Comparison of ENCODE assay signal across 23 cellular contexts in genomic region chr14:31969371-31969770, GRCh38.
DNase-seq lines count a peak whose midpoint lies in the region; ATAC-seq and TF ChIP-seq lines count a peak whose summit lies in the region.
"Had no signal": no experiment of that assay in that cellular context is flagged by ENCODE, and none has a peak within 500 bp of the region (broad histone marks: within the 10 kb centered on the region; RNA-seq: fewer than 3 reads in every experiment).

No MANE protein-coding gene starts in this region.

- H3K4me3 Mint-ChIP-seq in neural crest cell: no peak overlapping the region
- H3K4me3 Mint-ChIP-seq in stimulated activated naive CD8-positive, alpha-beta T cell treated with anti-CD3 and anti-CD28 coated beads, Interleukin-15, amount 100 ng/mL, for 72 hours: no peak overlapping the region
- H3K4me3 Mint-ChIP-seq: activated CD4-positive, alpha-beta memory T cell treated with anti-CD3 and anti-CD28 coated beads, Interleukin-2, amount 10 ng/mL, durations not matched to agents 7 days and 5 days; activated naive CD8-positive, alpha-beta T cell treated with anti-CD3 and anti-CD28 coated beads, Interleukin-2, amount 50 U/mL, for 24 hours; CD14-positive monocyte; endodermal cell; naive thymus-derived CD4-positive, alpha-beta T cell; stimulated activated naive B cell treated with anti-CD40 and anti-IgM and Interleukin-4, amounts not matched to agents 10 μg/mL and 1 μg/mL and 100 μg/mL, for 72 hours had no signal

- no peaks in the 10 kb centered on the region for H3K27me3 ChIP-seq in breast epithelium
- H3K27me3 ChIP-seq: ovary had no signal

- peak overlapping the region; percentile 9 for H3K27ac Mint-ChIP-seq in neural crest cell (ENCODE audit: unreplicated experiment)
- no peak overlapping the region for H3K27ac Mint-ChIP-seq in stimulated activated naive CD8-positive, alpha-beta T cell treated with anti-CD3 and anti-CD28 coated beads, Interleukin-15, amount 100 ng/mL, for 72 hours
- H3K27ac Mint-ChIP-seq: activated CD4-positive, alpha-beta memory T cell treated with anti-CD3 and anti-CD28 coated beads, Interleukin-2, amount 10 ng/mL, durations not matched to agents 7 days and 5 days; activated naive CD8-positive, alpha-beta T cell treated with anti-CD3 and anti-CD28 coated beads, Interleukin-2, amount 50 U/mL, for 24 hours; endodermal cell; stimulated activated naive B cell treated with anti-CD40 and anti-IgM and Interleukin-4, amounts not matched to agents 10 μg/mL and 1 μg/mL and 100 μg/mL, for 72 hours had no signal

- H3K36me3 ChIP-seq in breast epithelium: no peaks in the 10 kb centered on the region
- H3K36me3 ChIP-seq: ovary, thoracic aorta had no signal

- H3K4me1 Mint-ChIP-seq in neural crest cell: peaks cover 22% of the 10 kb centered on the region
- no peaks in the 10 kb centered on the region for H3K4me1 Mint-ChIP-seq in stimulated activated naive CD8-positive, alpha-beta T cell treated with anti-CD3 and anti-CD28 coated beads, Interleukin-15, amount 100 ng/mL, for 72 hours
- H3K4me1 Mint-ChIP-seq: activated naive CD8-positive, alpha-beta T cell treated with anti-CD3 and anti-CD28 coated beads, Interleukin-2, amount 50 U/mL, for 24 hours; endodermal cell had no signal

- H3K9me3 ChIP-seq in breast epithelium: peaks cover 5 to 6% of the 10 kb centered on the region in 2 donors

- peaks cover 27 to 29% of the 10 kb centered on the region in 2 donors for H3K4me1 ChIP-seq in breast epithelium

- ATAC-seq in stimulated activated naive CD8-positive, alpha-beta T cell treated with anti-CD3 and anti-CD28 coated beads, Interleukin-15, amount 100 ng/mL, for 72 hours: no peak
- ATAC-seq: activated naive CD8-positive, alpha-beta T cell treated with anti-CD3 and anti-CD28 coated beads, Interleukin-2, amount 50 U/mL, for 24 hours; naive thymus-derived CD4-positive, alpha-beta T cell; stimulated activated naive B cell treated with anti-CD40 and anti-IgM and Interleukin-4, amounts not matched to agents 10 μg/mL and 1 μg/mL and 100 μg/mL, for 72 hours had no signal

- peak overlapping the region; percentile 83 to 97 for H3K27ac ChIP-seq in breast epithelium
- H3K27ac ChIP-seq: coronary artery, thoracic aorta had no signal

- DNase-seq in DMS 273 (lab: John Stamatoyannopoulos, UW; ENCODE audit: unreplicated experiment): peak; percentile 65
- peak; percentile 51 for DNase-seq in M059J (ENCODE audit: low read depth)
- no peak for DNase-seq in breast epithelium (ENCODE audit: low spot score in 2 of 2)
- DNase-seq in neural crest cell (ENCODE audit: low read depth, low spot score): no peak
- no peak for DNase-seq in activated CD4-positive, alpha-beta T cell treated with anti-CD3 and anti-CD28 coated beads for 4 hours
- no peak for DNase-seq in stimulated activated naive CD8-positive, alpha-beta T cell treated with anti-CD3 and anti-CD28 coated beads, Interleukin-15, amount 100 ng/mL, for 72 hours
- no peak for DNase-seq in NOMO-1 (lab: John Stamatoyannopoulos, UW; ENCODE audit: unreplicated experiment in 2 of 2)
- DNase-seq in dedifferentiated amniotic fluid mesenchymal stem cell (ENCODE audit: extremely low spot score): no peak
- DNase-seq: activated CD4-positive, alpha-beta memory T cell treated with anti-CD3 and anti-CD28 coated beads, Interleukin-2, amount 10 ng/mL, durations not matched to agents 7 days and 5 days; activated effector memory CD4-positive, alpha-beta T cell treated with anti-CD3 and anti-CD28 coated beads, Interleukin-2, amount 50 U/mL, for 16 hours; activated naive CD8-positive, alpha-beta T cell treated with anti-CD3 and anti-CD28 coated beads, Interleukin-2, amount 50 U/mL, for 24 hours; endodermal cell; KBM-7; NCI-H1048; NCI-H2081; ovary; RPMI8226; stimulated activated naive B cell treated with anti-CD40 and anti-IgM and Interleukin-4, amounts not matched to agents 10 μg/mL and 1 μg/mL and 100 μg/mL, for 72 hours; SW 1271 had no signal

- TF ChIP-seq POLR2A in breast epithelium (IDR thresholded peaks at IDR 0.05): no peak

- peaks cover 18% of the 10 kb centered on the region for H3K9me3 Mint-ChIP-seq in neural crest cell
- peaks cover 0 to 6% of the 10 kb centered on the region in 2 donors for H3K9me3 Mint-ChIP-seq in stimulated activated naive CD8-positive, alpha-beta T cell treated with anti-CD3 and anti-CD28 coated beads, Interleukin-15, amount 100 ng/mL, for 72 hours
- H3K9me3 Mint-ChIP-seq: activated naive CD8-positive, alpha-beta T cell treated with anti-CD3 and anti-CD28 coated beads, Interleukin-2, amount 50 U/mL, for 24 hours had no signal

- H3K36me3 Mint-ChIP-seq in neural crest cell (ENCODE audit: low read depth): peaks cover 9% of the 10 kb centered on the region
- H3K36me3 Mint-ChIP-seq: CD14-positive monocyte; naive thymus-derived CD4-positive, alpha-beta T cell had no signal

- intact Hi-C loops in breast epithelium (cut with DNase I; ENCODE audit: low total_unique reads): no loop called here

- no peak for TF ChIP-seq CTCF in breast epithelium (IDR thresholded peaks at IDR 0.05)
- no peak for TF ChIP-seq CTCF in neural crest cell (conservative IDR thresholded peaks at IDR 0.05)

- no peaks in the 10 kb centered on the region for H3K27me3 Mint-ChIP-seq in neural crest cell (ENCODE audit: low read depth)
- H3K27me3 Mint-ChIP-seq in stimulated activated naive CD8-positive, alpha-beta T cell treated with anti-CD3 and anti-CD28 coated beads, Interleukin-15, amount 100 ng/mL, for 72 hours: no peaks in the 10 kb centered on the region
- H3K27me3 Mint-ChIP-seq: activated naive CD8-positive, alpha-beta T cell treated with anti-CD3 and anti-CD28 coated beads, Interleukin-2, amount 50 U/mL, for 24 hours; naive thymus-derived CD4-positive, alpha-beta T cell had no signal

- no peak overlapping the region for H3K4me3 ChIP-seq in breast epithelium
- H3K4me3 ChIP-seq: coronary artery, ovary, thoracic aorta had no signal

Comparison
In these comparisons a context has a peak if more than half of its experiments do, and no peak if none do; other contexts are left out.
1. DNase-seq: peak in DMS 273 (single experiment) and M059J (single experiment); none in breast epithelium (0 of 2), neural crest cell (single experiment), activated CD4-positive, alpha-beta T cell treated with anti-CD3 and anti-CD28 coated beads for 4 hours (0 of 2), stimulated activated naive CD8-positive, alpha-beta T cell treated with anti-CD3 and anti-CD28 coated beads, Interleukin-15, amount 100 ng/mL, for 72 hours (0 of 2), NOMO-1 (0 of 2) and dedifferentiated amniotic fluid mesenchymal stem cell (single experiment).